24 cellular contexts compared by ENCODE assay signal in genomic region chr18:63828120-63828519, GRCh38. TPM values are rescaled to one million over a fixed set of nuclear protein-coding genes. Genes with fewer than 3 reads are reported as not detected.
"Had no signal": no experiment of that assay in that cellular context is flagged by ENCODE, and none has a peak within 500 bp of the region (broad histone marks: within the 10 kb centered on the region; RNA-seq: fewer than 3 reads in every experiment).

No MANE protein-coding gene starts in this region.

- DNase-seq: effector CD4-positive, alpha-beta T cell; endodermal cell; erythroblast; foreskin keratinocyte; heart left ventricle; hippocampal formation; kidney glomerular epithelial cell; mammary epithelial cell; naive thymus-derived CD4-positive, alpha-beta T cell; nephron progenitor cell; psoas muscle; retina; right lobe of liver; stimulated activated CD4-positive, alpha-beta T cell treated with anti-CD3 and anti-CD28 coated beads, Interleukin-4, amount 100 ng/mL, for 1 hour; tibial artery; upper lobe of right lung had no signal

- H3K4me3 ChIP-seq: heart left ventricle, psoas muscle, right lobe of liver, tibial artery, upper lobe of right lung, vagina had no signal

- H3K27ac ChIP-seq: foreskin keratinocyte, heart left ventricle, psoas muscle, right lobe of liver, tibial artery, upper lobe of right lung, vagina had no signal

- H3K4me1 ChIP-seq: psoas muscle, right lobe of liver, tibial artery, upper lobe of right lung, vagina had no signal

- FAIRE-seq: endothelial cell of umbilical vein had no signal

- H3K27me3 ChIP-seq: foreskin keratinocyte, right lobe of liver, tibial artery, upper lobe of right lung, vagina had no signal

- H3K36me3 ChIP-seq: heart left ventricle, right lobe of liver, tibial artery, upper lobe of right lung, vagina had no signal

- ATAC-seq: foreskin keratinocyte; heart left ventricle; left lobe of liver; naive thymus-derived CD4-positive, alpha-beta T cell; psoas muscle; right lobe of liver; stimulated activated memory B cell treated with anti-CD40 and anti-IgM and Interleukin-4, amounts not matched to agents 10 μg/mL and 1 μg/mL and 100 μg/mL, for 72 hours; upper lobe of right lung had no signal

- H3K9me3 ChIP-seq: heart left ventricle, psoas muscle, right lobe of liver, tibial artery, upper lobe of right lung, vagina had no signal

RNA-seq across cellular contexts. Expression of gene SERPINB7, which starts 52.9 kb away (rescaled TPM):
- total RNA-seq: dermis microvascular lymphatic vessel endothelial cell; endodermal cell; endothelial cell of umbilical vein; left lobe of liver; mesenteric fat pad; mononuclear cell; naive thymus-derived CD4-positive, alpha-beta T cell; psoas muscle; right lobe of liver; temporal lobe had no signal
- polyA plus RNA-seq: endothelial cell of umbilical vein; heart left ventricle; naive thymus-derived CD4-positive, alpha-beta T cell; psoas muscle had no signal

RNA-seq across cellular contexts. Expression of gene SERPINB2, which starts 59.4 kb away (rescaled TPM):
- total RNA-seq: dermis microvascular lymphatic vessel endothelial cell, endodermal cell, left lobe of liver, right lobe of liver had no signal
- polyA plus RNA-seq: naive thymus-derived CD4-positive, alpha-beta T cell had no signal
